Comparison of ENCODE assay signal across 8 cellular contexts in genomic region chr15:101288905-101289513, GRCh38. TPM values are rescaled to one million over a fixed set of nuclear protein-coding genes. Genes with fewer than 3 reads are reported as not detected.
DNase-seq lines count a peak whose midpoint lies in the region; ATAC-seq and TF ChIP-seq lines count a peak whose summit lies in the region.

No MANE protein-coding gene starts in this region.

- CTCF ChIA-PET in naive thymus-derived CD4-positive, alpha-beta T cell (lab: Charles Lee) = interaction anchor here (0.7 to 3.0 kb wide), 9 partner anchors 11 to 436 kb away, joined by 3 to 16 read pairs (median 3); partner anchors contain the start of genes CHSY1 and TARS3

- no peaks in the 10 kb centered on the region for H3K9me3 Mint-ChIP-seq in naive thymus-derived CD4-positive, alpha-beta T cell

- H3K27me3 ChIP-seq in naive thymus-derived CD4-positive, alpha-beta T cell (ENCODE audit: control insufficient read depth in 2 of 2, insufficient read depth in 2 of 2, low read length in 2 of 2) = no peaks in the 10 kb centered on the region

- peak; percentile 44 for DNase-seq in NCI-H146 (lab: John Stamatoyannopoulos, UW)
- no peak for DNase-seq in NCI-H146 treated with DMSO at 0.1 percent for 48 hours (lab: John Stamatoyannopoulos, UW; ENCODE audit: unreplicated experiment)
- no peak for DNase-seq in HFF-Myc (ENCODE audit: extremely low read depth, low read depth)
- DNase-seq in SHP77 (lab: John Stamatoyannopoulos, UW) = peak; percentile 47 to 58
- DNase-seq in effector CD4-positive, alpha-beta T cell = peak; percentile 42
- peak in 7 of 9 donors; percentile 48 to 68 (median 62) for DNase-seq in naive thymus-derived CD4-positive, alpha-beta T cell
- no peak for DNase-seq in DMS153 (lab: John Stamatoyannopoulos, UW)

- peaks cover 8 to 21% of the 10 kb centered on the region in 2 donors for H3K4me1 ChIP-seq in naive thymus-derived CD4-positive, alpha-beta T cell (ENCODE audit: control insufficient read depth in 2 of 2, insufficient read depth in 2 of 2, low read length in 2 of 2)

- H3K9me3 ChIP-seq in naive thymus-derived CD4-positive, alpha-beta T cell (ENCODE audit: control insufficient read depth in 2 of 3, low read length in 3 of 3) = no peaks in the 10 kb centered on the region

- no peaks in the 10 kb centered on the region for H3K27me3 Mint-ChIP-seq in naive thymus-derived CD4-positive, alpha-beta T cell

- H3K36me3 Mint-ChIP-seq in naive thymus-derived CD4-positive, alpha-beta T cell = peaks cover 0 to 43% (median 30%) of the 10 kb centered on the region in 5 donors

- peaks cover 32 to 62% (median 45%) of the 10 kb centered on the region in 7 donors for H3K4me1 Mint-ChIP-seq in naive thymus-derived CD4-positive, alpha-beta T cell

- ATAC-seq in naive thymus-derived CD4-positive, alpha-beta T cell = peak; percentile 82
- no peak for ATAC-seq in GM21447 (IDR thresholded peaks at IDR 0.05; ENCODE audit: unreplicated experiment)

- H3K27ac Mint-ChIP-seq in naive thymus-derived CD4-positive, alpha-beta T cell = peak overlapping the region in 8 of 9 donors; percentile 5 to 77 (median 42)

- POLR2A ChIA-PET in naive thymus-derived CD4-positive, alpha-beta T cell (lab: Charles Lee) = interaction anchor here (1.9 kb wide), 1 partner anchor 19 kb away, joined by 4 read pairs; no protein-coding TSS in a partner anchor

- TF ChIP-seq CTCF in HFF-Myc (IDR thresholded peaks at IDR 0.05; ENCODE audit: low read depth, low read length, missing control alignments) = peak; percentile 56

- no peak overlapping the region for H3K4me3 ChIP-seq in HFF-Myc (replicated peaks; ENCODE audit: low read depth, low read length)
- H3K4me3 ChIP-seq in naive thymus-derived CD4-positive, alpha-beta T cell (ENCODE audit: low read length) = no peak overlapping the region

- H3K27ac ChIP-seq in naive thymus-derived CD4-positive, alpha-beta T cell (ENCODE audit: low read depth, low read length) = no peak overlapping the region

- intact Hi-C loops in naive thymus-derived CD4-positive, alpha-beta T cell (cut with micrococcal nuclease) = loop anchor here in 1 of 2 donors (1.0 kb wide), 1 partner anchor 352 kb away; no protein-coding TSS in a partner anchor

- peak overlapping the region in 2 of 10 donors; percentile 20 to 25 for H3K4me3 Mint-ChIP-seq in naive thymus-derived CD4-positive, alpha-beta T cell

- H3K36me3 ChIP-seq in naive thymus-derived CD4-positive, alpha-beta T cell (ENCODE audit: control insufficient read depth in 2 of 3, insufficient read depth in 3 of 3, low read length in 3 of 3) = peaks cover 18 to 47% (median 32%) of the 10 kb centered on the region in 3 experiments

RNA-seq across cellular contexts. Expression of gene SNRPA1, which starts 6.0 kb away (rescaled TPM):
- 100 to 1,000 TPM in 3 of 5 experiments, 10 to 100 TPM in 2; 80.1 to 212 (median 110) TPM for total RNA-seq in naive thymus-derived CD4-positive, alpha-beta T cell
- 10 to 100 TPM; 59.6 to 86.8 TPM for polyA plus RNA-seq in naive thymus-derived CD4-positive, alpha-beta T cell

RNA-seq across cellular contexts. Expression of gene SELENOS, which starts 11.7 kb away (rescaled TPM):
- total RNA-seq in naive thymus-derived CD4-positive, alpha-beta T cell = 10 to 100 TPM; 24.8 to 42.2 (median 37.6) TPM
- polyA plus RNA-seq in naive thymus-derived CD4-positive, alpha-beta T cell = 10 to 100 TPM; 43.9 to 48.2 TPM

RNA-seq across cellular contexts. Expression of gene CHSY1, which starts 37.2 kb away (rescaled TPM):
- total RNA-seq in naive thymus-derived CD4-positive, alpha-beta T cell = 10 to 100 TPM in 3 of 5 experiments, 1 to 10 TPM in 2; 8.9 to 47.0 (median 10.8) TPM
- polyA plus RNA-seq in naive thymus-derived CD4-positive, alpha-beta T cell = 1 to 10 TPM in 1 of 2 donors, under 1 TPM in 1; 0.78 to 1.2 TPM

Comparison
In these comparisons a context has a peak if more than half of its experiments do, and no peak if none do; other contexts are left out.
1. DNase-seq: peak in NCI-H146 (single experiment), SHP77 (2 of 2), effector CD4-positive, alpha-beta T cell (single experiment) and naive thymus-derived CD4-positive, alpha-beta T cell (7 of 9); none in NCI-H146 treated with DMSO at 0.1 percent for 48 hours (single experiment), HFF-Myc (single experiment) and DMS153 (single experiment).